8 cellular contexts compared by ENCODE assay signal in genomic region chr14:37903561-37904191, GRCh38.
DNase-seq lines count a peak whose midpoint lies in the region; ATAC-seq, FAIRE-seq and TF ChIP-seq lines count a peak whose summit lies in the region.

No MANE protein-coding gene starts in this region.

- no peaks in the 10 kb centered on the region; the same call in 1 of the 2 replicates for H3K36me3 ChIP-seq in Panc1 (ENCODE audit: control insufficient read depth, insufficient read depth, low read length)
- no peaks in the 10 kb centered on the region for H3K36me3 ChIP-seq in naive thymus-derived CD4-positive, alpha-beta T cell (ENCODE audit: control insufficient read depth in 2 of 3, insufficient read depth in 3 of 3, low read length in 3 of 3)

- H3K27ac ChIP-seq in Panc1 (ENCODE audit: low read length), result no peak overlapping the region
- H3K27ac ChIP-seq in naive thymus-derived CD4-positive, alpha-beta T cell (ENCODE audit: low read depth, low read length), result no peak overlapping the region

- H3K4me3 Mint-ChIP-seq in endothelial cell (ENCODE audit: unreplicated experiment), result no peak overlapping the region
- H3K4me3 Mint-ChIP-seq in naive thymus-derived CD4-positive, alpha-beta T cell, result no peak overlapping the region

- no peaks in the 10 kb centered on the region for H3K4me1 Mint-ChIP-seq in endothelial cell (ENCODE audit: unreplicated experiment)
- H3K4me1 Mint-ChIP-seq in naive thymus-derived CD4-positive, alpha-beta T cell, result peaks cover 0 to 4% (median 2%) of the 10 kb centered on the region in 7 donors

- no peak overlapping the region for H3K4me3 ChIP-seq in Panc1 (ENCODE audit: low read depth in 2 of 2, low read length in 2 of 2)
- H3K4me3 ChIP-seq in naive thymus-derived CD4-positive, alpha-beta T cell (ENCODE audit: low read length), result no peak overlapping the region

- no peaks in the 10 kb centered on the region for H3K4me1 ChIP-seq in Panc1 (ENCODE audit: control insufficient read depth, insufficient read depth, low read length)
- no peaks in the 10 kb centered on the region for H3K4me1 ChIP-seq in naive thymus-derived CD4-positive, alpha-beta T cell (ENCODE audit: control insufficient read depth in 2 of 2, insufficient read depth in 2 of 2, low read length in 2 of 2)

- H3K27me3 ChIP-seq in Panc1 (ENCODE audit: control insufficient read depth, insufficient read depth, low read length), result no peaks in the 10 kb centered on the region
- peaks cover 0 to 4% of the 10 kb centered on the region in 2 donors for H3K27me3 ChIP-seq in naive thymus-derived CD4-positive, alpha-beta T cell (ENCODE audit: control insufficient read depth in 2 of 2, insufficient read depth in 2 of 2, low read length in 2 of 2)

- intact Hi-C loops in Panc1 (cut with micrococcal nuclease; ENCODE audit: unreplicated experiment), result loop anchor here (1.0 to 10.0 kb wide), 3 partner anchors 301 to 1111 kb away; partner anchors contain the start of gene SSTR1
- intact Hi-C loops in naive thymus-derived CD4-positive, alpha-beta T cell (cut with micrococcal nuclease), result loop anchor here (1.0 to 10.0 kb wide), 6 partner anchors 247 to 1112 kb away; no protein-coding TSS in a partner anchor

- DNase-seq in NCI-H2196 (lab: John Stamatoyannopoulos, UW; ENCODE audit: unreplicated experiment) (peak; percentile 59), NCI-H2196 treated with DMSO at 0.1 percent for 48 hours (lab: John Stamatoyannopoulos, UW; ENCODE audit: unreplicated experiment) (no peak), HTR-8/SVneo (ENCODE audit: insufficient read length, low spot score) (peak; percentile 27), Panc1 (ENCODE audit: low read depth, low spot score) (peak; percentile 8), endothelial cell (ENCODE audit: low spot score) (peak; percentile 16)
- DNase-seq in naive thymus-derived CD4-positive, alpha-beta T cell, result peak in 7 of 9 donors; percentile 21 to 49 (median 41)
- DNase-seq in activated T-cell treated with anti-CD3 and anti-CD28 coated beads, Interleukin-2, amount 50 U/mL, for 1 hour, result no peak

- no peak for FAIRE-seq in HTR-8/SVneo (lab: Jason Lieb, UNC)

- BruUV-seq in Panc1 (replicated peaks; lab: Mats Ljungman, UMichigan), result no TSS peak

- no peaks in the 10 kb centered on the region for H3K36me3 Mint-ChIP-seq in endothelial cell (ENCODE audit: low read depth, unreplicated experiment)
- no peaks in the 10 kb centered on the region for H3K36me3 Mint-ChIP-seq in naive thymus-derived CD4-positive, alpha-beta T cell

- ATAC-seq in Panc1 (no peak), HG02938 (IDR thresholded peaks at IDR 0.05; ENCODE audit: unreplicated experiment) (no peak)
- ATAC-seq in naive thymus-derived CD4-positive, alpha-beta T cell, result no peak

- H3K9me3 ChIP-seq in Panc1 (ENCODE audit: control insufficient read depth, insufficient read depth, low read depth, low read length), result no peaks in the 10 kb centered on the region
- H3K9me3 ChIP-seq in naive thymus-derived CD4-positive, alpha-beta T cell (ENCODE audit: control insufficient read depth in 2 of 3, low read length in 3 of 3), result no peaks in the 10 kb centered on the region

- POLR2A ChIA-PET in Panc1 (lab: Charles Lee), result no interaction called here
- POLR2A ChIA-PET in naive thymus-derived CD4-positive, alpha-beta T cell (lab: Charles Lee), result no interaction called here

- CTCF ChIA-PET in Panc1 (lab: Charles Lee), result interaction anchor here (0.6 kb wide), 1 partner anchor 298 kb away, joined by 3 read pairs; no protein-coding TSS in a partner anchor
- CTCF ChIA-PET in naive thymus-derived CD4-positive, alpha-beta T cell (lab: Charles Lee), result interaction anchor here (0.5 to 6.3 kb wide), 4 partner anchors 294 to 1112 kb away, joined by 3 to 51 read pairs (median 8); no protein-coding TSS in a partner anchor

- in situ Hi-C loops in Panc1 (cut with HindIII; ENCODE audit: low pct_unique_long_range_greater_than_20kb, low sequenced_read_pairs), result no loop called here

- peak; percentile 70 for TF ChIP-seq CTCF in Panc1 (IDR thresholded peaks at IDR 0.05)
- peak; percentile 80 for TF ChIP-seq CTCF in endothelial cell (IDR thresholded peaks at IDR 0.05; ENCODE audit: unreplicated experiment)

- no peak overlapping the region for H3K27ac Mint-ChIP-seq in endothelial cell (ENCODE audit: unreplicated experiment)
- H3K27ac Mint-ChIP-seq in naive thymus-derived CD4-positive, alpha-beta T cell, result no peak overlapping the region

- no peaks in the 10 kb centered on the region for H3K27me3 Mint-ChIP-seq in endothelial cell (ENCODE audit: unreplicated experiment)
- peaks cover 8 to 35% (median 12%) of the 10 kb centered on the region in 5 donors for H3K27me3 Mint-ChIP-seq in naive thymus-derived CD4-positive, alpha-beta T cell

- H3K9me3 Mint-ChIP-seq in endothelial cell (ENCODE audit: unreplicated experiment), result no peaks in the 10 kb centered on the region
- no peaks in the 10 kb centered on the region for H3K9me3 Mint-ChIP-seq in naive thymus-derived CD4-positive, alpha-beta T cell

Comparison
In these comparisons a context has a peak if more than half of its experiments do, and no peak if none do; other contexts are left out.
1. DNase-seq: peak in NCI-H2196 (single experiment), HTR-8/SVneo (single experiment), Panc1 (single experiment), endothelial cell (single experiment) and naive thymus-derived CD4-positive, alpha-beta T cell (7 of 9); none in NCI-H2196 treated with DMSO at 0.1 percent for 48 hours (single experiment) and activated T-cell treated with anti-CD3 and anti-CD28 coated beads, Interleukin-2, amount 50 U/mL, for 1 hour (single experiment).